13 cellular contexts compared by ENCODE assay signal in genomic region chr2:241563571-241563980, GRCh38. TPM values are rescaled to one million over a fixed set of nuclear protein-coding genes. Genes with fewer than 3 reads are reported as not detected.
"Had no signal": no experiment of that assay in that cellular context is flagged by ENCODE, and none has a peak within 500 bp of the region (broad histone marks: within the 10 kb centered on the region; RNA-seq: fewer than 3 reads in every experiment).

No MANE protein-coding gene starts in this region.

- DNase-seq: activated naive CD8-positive, alpha-beta T cell treated with anti-CD3 and anti-CD28 coated beads, Interleukin-2, amount 10 ng/mL, durations not matched to agents 7 days and 5 days; activated T-cell treated with anti-CD3 and anti-CD28 coated beads, Interleukin-2, amount 50 U/mL, for 24 hours; foreskin keratinocyte; nephron progenitor cell; stimulated activated CD4-positive, alpha-beta T cell treated with anti-CD3 and anti-CD28 coated beads, Interleukin-2, amount 100 ng/mL, for 24 hours; stimulated activated naive B cell treated with anti-CD40 and anti-IgM and Interleukin-4, amounts not matched to agents 10 μg/mL and 1 μg/mL and 100 μg/mL, for 72 hours; testis had no signal

- H3K9me3 Mint-ChIP-seq: activated naive CD8-positive, alpha-beta T cell treated with anti-CD3 and anti-CD28 coated beads, Interleukin-2, amount 10 ng/mL, durations not matched to agents 7 days and 5 days; activated T-cell treated with anti-CD3 and anti-CD28 coated beads, Interleukin-2, amount 50 U/mL, for 24 hours; nephron progenitor cell; stimulated activated naive B cell treated with anti-CD40 and anti-IgM and Interleukin-4, amounts not matched to agents 10 μg/mL and 1 μg/mL and 100 μg/mL, for 72 hours had no signal

- ATAC-seq: activated CD4-positive, CD25-positive, alpha-beta regulatory T cell treated with anti-CD3 and anti-CD28 coated beads, Interleukin-2, amount 50 U/mL, for 24 hours; foreskin keratinocyte; left lobe of liver; right cardiac atrium; stimulated activated naive B cell treated with anti-CD40 and anti-IgM and Interleukin-4, amounts not matched to agents 10 μg/mL and 1 μg/mL and 100 μg/mL, for 72 hours had no signal

- H3K27me3 ChIP-seq: foreskin keratinocyte, ovary, testis had no signal

- FAIRE-seq: bronchial epithelial cell, urothelium cell line had no signal

- H3K36me3 Mint-ChIP-seq: activated naive CD8-positive, alpha-beta T cell treated with anti-CD3 and anti-CD28 coated beads, Interleukin-2, amount 10 ng/mL, durations not matched to agents 7 days and 5 days; stimulated activated naive B cell treated with anti-CD40 and anti-IgM and Interleukin-4, amounts not matched to agents 10 μg/mL and 1 μg/mL and 100 μg/mL, for 72 hours had no signal

- H3K4me3 Mint-ChIP-seq: activated naive CD8-positive, alpha-beta T cell treated with anti-CD3 and anti-CD28 coated beads, Interleukin-2, amount 10 ng/mL, durations not matched to agents 7 days and 5 days; activated T-cell treated with anti-CD3 and anti-CD28 coated beads, Interleukin-2, amount 50 U/mL, for 24 hours; nephron progenitor cell; stimulated activated naive B cell treated with anti-CD40 and anti-IgM and Interleukin-4, amounts not matched to agents 10 μg/mL and 1 μg/mL and 100 μg/mL, for 72 hours had no signal

- H3K4me1 Mint-ChIP-seq: activated naive CD8-positive, alpha-beta T cell treated with anti-CD3 and anti-CD28 coated beads, Interleukin-2, amount 10 ng/mL, durations not matched to agents 7 days and 5 days had no signal

- H3K27ac ChIP-seq: foreskin keratinocyte, ovary, testis had no signal

- H3K27ac Mint-ChIP-seq: activated naive CD8-positive, alpha-beta T cell treated with anti-CD3 and anti-CD28 coated beads, Interleukin-2, amount 10 ng/mL, durations not matched to agents 7 days and 5 days; activated T-cell treated with anti-CD3 and anti-CD28 coated beads, Interleukin-2, amount 50 U/mL, for 24 hours; nephron progenitor cell had no signal

- H3K9me3 ChIP-seq: ovary, testis had no signal

- H3K4me3 ChIP-seq: ovary, testis had no signal

- H3K36me3 ChIP-seq: ovary had no signal

RNA-seq across cellular contexts. Expression of gene BOK, which starts 5.0 kb away (rescaled TPM):
- total RNA-seq: activated naive CD8-positive, alpha-beta T cell treated with anti-CD3 and anti-CD28 coated beads, Interleukin-2, amount 10 ng/mL, durations not matched to agents 7 days and 5 days had no signal
